In genomic region chr4:162322054-162322453, GRCh38 we compare ENCODE assay signal across 29 cellular contexts.
"Had no signal": no experiment of that assay in that cellular context is flagged by ENCODE, and none has a peak within 500 bp of the region (broad histone marks: within the 10 kb centered on the region; RNA-seq: fewer than 3 reads in every experiment).

No MANE protein-coding gene starts in this region.

- H3K9me3 ChIP-seq: adrenal gland, ascending aorta, body of pancreas, breast epithelium had no signal

- ATAC-seq: activated naive CD4-positive, alpha-beta T cell treated with anti-CD3 and anti-CD28 coated beads, Interleukin-2, amount 50 U/mL, for 72 hours; activated naive CD8-positive, alpha-beta T cell treated with anti-CD3 and anti-CD28 coated beads, Interleukin-2, amount 50 U/mL, for 24 hours; activated T-cell treated with anti-CD3 and anti-CD28 coated beads, Interleukin-2, amount 50 U/mL, for 4 hours; activated T-cell treated with anti-CD3 and anti-CD28 coated beads, Interleukin-2, amount 50 U/mL, for 72 hours; activated T-helper 17 cell treated with anti-CD3 and anti-CD28 coated beads, Interleukin-2, amount 50 U/mL, for 72 hours; body of pancreas had no signal

- H3K36me3 ChIP-seq: adrenal gland, ascending aorta, brain microvascular endothelial cell, breast epithelium, cardiac muscle cell had no signal

- H3K27ac ChIP-seq: adrenal gland, ascending aorta, body of pancreas, brain microvascular endothelial cell, breast epithelium, cardiac muscle cell had no signal

- H3K4me3 ChIP-seq: adrenal gland, ascending aorta, body of pancreas, breast epithelium, cardiac muscle cell had no signal

- DNase-seq: activated effector memory CD4-positive, alpha-beta T cell treated with Interleukin-2 at 50 U/mL for 16 hours; activated gamma-delta T cell; activated gamma-delta T cell treated with Interleukin-2 at 50 U/mL for 16 hours; activated naive CD4-positive, alpha-beta T cell; activated naive CD4-positive, alpha-beta T cell treated with anti-CD3 and anti-CD28 coated beads for 36 hours; activated naive CD4-positive, alpha-beta T cell treated with anti-CD3 and anti-CD28 coated beads, Interleukin-2, amount 10 ng/mL, durations not matched to agents 7 days and 5 days; activated naive CD4-positive, alpha-beta T cell treated with anti-CD3 and anti-CD28 coated beads, Interleukin-2, amount 50 U/mL, for 16 hours; activated naive CD4-positive, alpha-beta T cell treated with Interleukin-2 at 50 U/mL for 16 hours; activated naive CD8-positive, alpha-beta T cell treated with anti-CD3 and anti-CD28 coated beads for 36 hours; activated naive CD8-positive, alpha-beta T cell treated with anti-CD3 and anti-CD28 coated beads, Interleukin-2, amount 10 ng/mL, durations not matched to agents 7 days and 5 days; activated naive CD8-positive, alpha-beta T cell treated with anti-CD3 and anti-CD28 coated beads, Interleukin-2, amount 50 U/mL, for 24 hours; activated T-cell treated with anti-CD3 and anti-CD28 coated beads, Interleukin-2, amount 50 U/mL, for 1 hour; activated T-cell treated with anti-CD3 and anti-CD28 coated beads, Interleukin-2, amount 50 U/mL, for 24 hours; activated T-cell treated with anti-CD3 and anti-CD28 coated beads, Interleukin-2, amount 50 U/mL, for 4 hours; activated T-cell treated with anti-CD3 and anti-CD28 coated beads, Interleukin-2, amount 50 U/mL, for 48 hours; activated T-cell treated with anti-CD3 and anti-CD28 coated beads, Interleukin-2, amount 50 U/mL, for 72 hours; adrenal gland; amniotic stem cell; aorta; body of pancreas; brain microvascular endothelial cell; caudate nucleus; central memory CD4-positive, alpha-beta T cell; cerebellar nuclear complex had no signal

- H3K4me1 ChIP-seq: adrenal gland, ascending aorta, body of pancreas, breast epithelium had no signal

- H3K27me3 ChIP-seq: adrenal gland, ascending aorta, body of pancreas, brain microvascular endothelial cell, breast epithelium, cardiac muscle cell had no signal
